In genomic region chr18:3468833-3469232, GRCh38 we compare ENCODE assay signal across 27 cellular contexts. TPM values are rescaled to one million over a fixed set of nuclear protein-coding genes. Genes with fewer than 3 reads are reported as not detected.
DNase-seq lines count a peak whose midpoint lies in the region; ATAC-seq, FAIRE-seq and TF ChIP-seq lines count a peak whose summit lies in the region.
"Had no signal": no experiment of that assay in that cellular context is flagged by ENCODE, and none has a peak within 500 bp of the region (broad histone marks: within the 10 kb centered on the region; RNA-seq: fewer than 3 reads in every experiment).

No MANE protein-coding gene starts in this region.

- TF ChIP-seq RAD21 in HepG2 (CRISPR knock-in tag; IDR thresholded peaks at IDR 0.05) = no peak

- peak; percentile 38 for DNase-seq in GDM1 (lab: John Stamatoyannopoulos, UW)
- DNase-seq in NCI-H2196 treated with DMSO at 0.1 percent for 48 hours (lab: John Stamatoyannopoulos, UW; ENCODE audit: unreplicated experiment) = peak; percentile 37
- DNase-seq in astrocyte (ENCODE audit: low read depth) = no peak
- no peak for DNase-seq in HepG2 (ENCODE audit: low spot score)
- DNase-seq in central memory CD4-positive, alpha-beta T cell = no peak
- DNase-seq in progenitor cell of endocrine pancreas (ENCODE audit: low spot score, unreplicated experiment) = no peak
- no peak for DNase-seq in osteoblast (ENCODE audit: insufficient read length, low spot score, missing footprints)
- DNase-seq: activated CD4-positive, alpha-beta T cell treated with anti-CD3 and anti-CD28 coated beads for 1 hour; activated naive CD4-positive, alpha-beta T cell treated with anti-CD3 and anti-CD28 coated beads, Interleukin-2, amount 10 ng/mL, durations not matched to agents 7 days and 5 days; activated T-cell treated with anti-CD3 and anti-CD28 coated beads, Interleukin-2, amount 50 U/mL, for 48 hours; anterior cingulate cortex; caudate nucleus; HCEC 1CT; hippocampal formation; KG1; NCI-H1092 treated with DMSO at 0.1 percent for 48 hours; NCI-H2081; NCI-H510A; nucleus accumbens; SK-N-SH; spleen; stimulated activated CD4-positive, alpha-beta T cell treated with anti-CD3 and anti-CD28 coated beads, Interleukin-4, amount 100 ng/mL, for 24 hours; stimulated activated naive CD4-positive, alpha-beta T cell treated with Interleukin-2 at 50 U/mL for 16 hours; tibial artery had no signal

- intact Hi-C loops in HepG2 (cut with micrococcal nuclease; ENCODE audit: unreplicated experiment) = no loop called here

- TF ChIP-seq EP300 in HepG2 (IDR thresholded peaks at IDR 0.05; ENCODE audit: low read depth in 2 of 2, low read length in 2 of 2) (no peak), HepG2 (CRISPR knock-in tag; IDR thresholded peaks at IDR 0.05; ENCODE audit: borderline replicate concordance) (no peak)

- H3K4me3 ChIP-seq in astrocyte (ENCODE audit: insufficient read depth, low read depth, low read length) (no peak overlapping the region), HepG2 (replicated peaks in 1 of 3; ENCODE audit: insufficient read depth in 1 of 3, low read depth in 2 of 3, low read length in 3 of 3) (no peak overlapping the region), osteoblast (ENCODE audit: insufficient read depth, low read length) (no peak overlapping the region)
- H3K4me3 ChIP-seq: spleen, tibial artery had no signal

- FAIRE-seq in astrocyte (lab: Jason Lieb, UNC) (no peak), HepG2 (lab: Jason Lieb, UNC) (no peak)
- FAIRE-seq: islet of Langerhans had no signal

- H3K36me3 ChIP-seq in astrocyte (ENCODE audit: insufficient read depth, low read length) (no peaks in the 10 kb centered on the region), HepG2 (replicated peaks in 1 of 2; ENCODE audit: control insufficient read depth in 1 of 2, insufficient read depth in 2 of 2, low read length in 2 of 2) (no peaks in the 10 kb centered on the region), osteoblast (ENCODE audit: insufficient read depth, low read length) (no peaks in the 10 kb centered on the region)
- H3K36me3 ChIP-seq: spleen, tibial artery had no signal

- H3K4me2 ChIP-seq in astrocyte (ENCODE audit: low read length) (no peak overlapping the region), HepG2 (ENCODE audit: low read depth, low read length) (no peak overlapping the region), osteoblast (ENCODE audit: insufficient read depth, low read length) (no peak overlapping the region)
- H3K4me2 ChIP-seq: SK-N-SH had no signal

- H3K27me3 Mint-ChIP-seq in astrocyte (ENCODE audit: low read depth, unreplicated experiment) = no peaks in the 10 kb centered on the region
- H3K27me3 Mint-ChIP-seq in progenitor cell of endocrine pancreas = no peaks in the 10 kb centered on the region
- H3K27me3 Mint-ChIP-seq: activated naive CD4-positive, alpha-beta T cell treated with anti-CD3 and anti-CD28 coated beads, Interleukin-2, amount 10 ng/mL, durations not matched to agents 7 days and 5 days had no signal

- H3K27ac ChIP-seq in astrocyte (ENCODE audit: low read depth, low read length) = no peak overlapping the region
- H3K27ac ChIP-seq in HepG2 (ENCODE audit: extremely low read length, insufficient read depth, low read length) = no peak overlapping the region
- H3K27ac ChIP-seq in osteoblast (ENCODE audit: low read depth, low read length) = no peak overlapping the region
- H3K27ac ChIP-seq: spleen, tibial artery had no signal

- H3K4me3 Mint-ChIP-seq in astrocyte (ENCODE audit: unreplicated experiment) (no peak overlapping the region), progenitor cell of endocrine pancreas (ENCODE audit: low read depth) (no peak overlapping the region)
- H3K4me3 Mint-ChIP-seq: activated naive CD4-positive, alpha-beta T cell treated with anti-CD3 and anti-CD28 coated beads, Interleukin-2, amount 10 ng/mL, durations not matched to agents 7 days and 5 days; CD14-positive monocyte had no signal

- no TSS peak for BruUV-seq in HepG2 (replicated peaks; lab: Mats Ljungman, UMichigan)

- peaks cover 4% of the 10 kb centered on the region for H3K9me3 Mint-ChIP-seq in astrocyte (ENCODE audit: unreplicated experiment)
- H3K9me3 Mint-ChIP-seq in progenitor cell of endocrine pancreas (ENCODE audit: low read depth) = no peaks in the 10 kb centered on the region
- H3K9me3 Mint-ChIP-seq: activated naive CD4-positive, alpha-beta T cell treated with anti-CD3 and anti-CD28 coated beads, Interleukin-2, amount 10 ng/mL, durations not matched to agents 7 days and 5 days; CD14-positive monocyte had no signal

- CTCF ChIA-PET in HepG2 (lab: Yijun Ruan, JAX; ENCODE audit: low intra/inter-chr PET ratio, low total read pairs) = no interaction called here

- POLR2A ChIA-PET in HepG2 (lab: Yijun Ruan, JAX) = no interaction called here

- no peaks in the 10 kb centered on the region for H3K9me3 ChIP-seq in astrocyte (ENCODE audit: insufficient read depth, low read depth, low read length)
- H3K9me3 ChIP-seq in HepG2 (ENCODE audit: low read length) = no peaks in the 10 kb centered on the region
- no peaks in the 10 kb centered on the region for H3K9me3 ChIP-seq in osteoblast (ENCODE audit: low read depth, low read length)
- H3K9me3 ChIP-seq: SK-N-SH, spleen, tibial artery had no signal

- H3K4me1 Mint-ChIP-seq in astrocyte (ENCODE audit: low read depth, unreplicated experiment) = peaks cover 22% of the 10 kb centered on the region
- peaks cover 2% of the 10 kb centered on the region for H3K4me1 Mint-ChIP-seq in progenitor cell of endocrine pancreas (ENCODE audit: low read depth)

- H4K20me1 ChIP-seq in astrocyte (ENCODE audit: insufficient read depth, low read length) (no peaks in the 10 kb centered on the region), HepG2 (ENCODE audit: insufficient read depth, low read length) (no peaks in the 10 kb centered on the region), osteoblast (ENCODE audit: insufficient read depth, low read length) (no peaks in the 10 kb centered on the region)

- H3K4me1 ChIP-seq in astrocyte (ENCODE audit: insufficient read depth, low read length) = peaks cover 15% of the 10 kb centered on the region
- peaks cover 24% of the 10 kb centered on the region for H3K4me1 ChIP-seq in HepG2 (ENCODE audit: insufficient read depth, low read length)
- H3K4me1 ChIP-seq in osteoblast (ENCODE audit: insufficient read depth, low read length) = peaks cover 14% of the 10 kb centered on the region
- H3K4me1 ChIP-seq: tibial artery had no signal

- H3K36me3 Mint-ChIP-seq in astrocyte (ENCODE audit: low read depth, unreplicated experiment) = peaks cover 7% of the 10 kb centered on the region
- H3K36me3 Mint-ChIP-seq in progenitor cell of endocrine pancreas (ENCODE audit: insufficient read depth) = no peaks in the 10 kb centered on the region
- H3K36me3 Mint-ChIP-seq: activated naive CD4-positive, alpha-beta T cell treated with anti-CD3 and anti-CD28 coated beads, Interleukin-2, amount 10 ng/mL, durations not matched to agents 7 days and 5 days; CD14-positive monocyte had no signal

- TF ChIP-seq CTCF in astrocyte (IDR thresholded peaks at IDR 0.05; ENCODE audit: insufficient read depth, low read depth, low read length) (no peak), HepG2 (CRISPR knock-in tag; IDR thresholded peaks at IDR 0.05) (no peak), progenitor cell of endocrine pancreas (IDR thresholded peaks at IDR 0.05; ENCODE audit: unreplicated experiment) (no peak), osteoblast (IDR thresholded peaks at IDR 0.05; ENCODE audit: extremely low read depth, low read depth, low read length) (no peak)

- ATAC-seq in HepG2 (no peak), GM18907 (IDR thresholded peaks at IDR 0.05; ENCODE audit: unreplicated experiment) (no peak)

- H3K79me2 ChIP-seq in astrocyte (ENCODE audit: insufficient read depth, low read length) = no peaks in the 10 kb centered on the region
- H3K79me2 ChIP-seq in HepG2 (ENCODE audit: insufficient read depth, low read length) = no peaks in the 10 kb centered on the region
- H3K79me2 ChIP-seq in osteoblast (ENCODE audit: insufficient read depth, low read length) = no peaks in the 10 kb centered on the region

- H3K27ac Mint-ChIP-seq in astrocyte (ENCODE audit: unreplicated experiment) (peak overlapping the region; percentile 77), progenitor cell of endocrine pancreas (no peak overlapping the region)
- H3K27ac Mint-ChIP-seq: activated naive CD4-positive, alpha-beta T cell treated with anti-CD3 and anti-CD28 coated beads, Interleukin-2, amount 10 ng/mL, durations not matched to agents 7 days and 5 days; CD14-positive monocyte had no signal

- H2AFZ ChIP-seq in astrocyte (ENCODE audit: low read depth, low read length) (no peak overlapping the region), HepG2 (ENCODE audit: low read length) (no peak overlapping the region), osteoblast (ENCODE audit: low read length) (no peak overlapping the region)

- no peak overlapping the region for H3K9ac ChIP-seq in astrocyte (ENCODE audit: low read length)
- H3K9ac ChIP-seq in HepG2 (ENCODE audit: insufficient read depth, low read depth, low read length) = no peak overlapping the region
- H3K9ac ChIP-seq: SK-N-SH had no signal

- TF ChIP-seq POLR2A in HepG2 (IDR thresholded peaks at IDR 0.05; ENCODE audit: insufficient read depth in 1 of 2, low read depth in 2 of 2, low read length in 2 of 2) = no peak

- H3K27me3 ChIP-seq in astrocyte (ENCODE audit: insufficient read depth, low read length) (no peaks in the 10 kb centered on the region), HepG2 (ENCODE audit: control insufficient read depth in 1 of 2, insufficient read depth in 2 of 2, low read length in 2 of 2) (no peaks in the 10 kb centered on the region), osteoblast (ENCODE audit: insufficient read depth, low read length) (no peaks in the 10 kb centered on the region)
- H3K27me3 ChIP-seq: spleen, tibial artery had no signal

- 83% methylated on average over 8 of the region's 8 CpGs for WGBS in HepG2 (ENCODE audit: low lambda C conversion rate)

- in situ Hi-C loops in HepG2 (cut with HindIII; ENCODE audit: extremely low pct_ligation_motif_present, low pct_unique_long_range_greater_than_20kb) = loop anchor here (25.0 kb wide), 1 partner anchor 407 kb away; no protein-coding TSS in a partner anchor

RNA-seq across cellular contexts. Expression of gene TGIF1, which starts 18.9 kb away (rescaled TPM):
- 110 and 128 TPM in 2 replicates for total RNA-seq in astrocyte
- total RNA-seq in HepG2 (2016; rRNA removed; fragmentation: Illumina TruSeq; extraction: Trizol) = 44.0 and 50.0 TPM in 2 replicates
- 15.3 and 17.9 TPM in 2 replicates for total RNA-seq in HepG2 (2016; cell fraction: cytosol; rRNA removed; fragmentation: Illumina TruSeq; extraction: Trizol; ENCODE audit: low read depth)
- 39.7 and 48.5 TPM in 2 replicates for total RNA-seq in HepG2 (2016; cell fraction: insoluble cytoplasmic fraction; rRNA removed; fragmentation: Illumina TruSeq; extraction: Trizol)
- total RNA-seq in HepG2 (2016; cell fraction: membrane; rRNA removed; fragmentation: Illumina TruSeq; extraction: Trizol) = 31.9 and 33.8 TPM in 2 replicates
- 48.5 and 49.4 TPM in 2 replicates for total RNA-seq in HepG2 (2016; cell fraction: nucleus; rRNA removed; fragmentation: Illumina TruSeq; extraction: Trizol)
- polyA plus RNA-seq in HepG2 (2011; rRNA removed) = 76.1 and 76.3 TPM in 2 replicates
- polyA plus RNA-seq in HepG2 (2011; cell fraction: cytosol; rRNA removed) = 82.7 and 83.0 TPM in 2 replicates
- polyA plus RNA-seq in HepG2 (2011; cell fraction: nucleus; rRNA removed) = 170 and 172 TPM in 2 replicates
- 35.4 and 51.3 TPM in 2 replicates for polyA plus RNA-seq in HepG2 (2012)
- 8.5 and 8.6 TPM in 2 replicates for polyA plus RNA-seq in HepG2 (2016; cell fraction: cytosol; fragmentation: Illumina TruSeq; extraction: Trizol; ENCODE audit: low read depth)
- polyA plus RNA-seq in HepG2 (2016; cell fraction: insoluble cytoplasmic fraction; fragmentation: Illumina TruSeq; extraction: Trizol; ENCODE audit: low read depth) = 37.9 and 44.1 TPM in 2 replicates
- polyA plus RNA-seq in HepG2 (2016; cell fraction: membrane; fragmentation: Illumina TruSeq; extraction: Trizol; ENCODE audit: low read depth) = 16.3 and 18.7 TPM in 2 replicates
- 82.0 and 82.8 TPM in 2 replicates for polyA plus RNA-seq in HepG2 (2016; cell fraction: nucleus; fragmentation: Illumina TruSeq; extraction: Trizol; ENCODE audit: insufficient read depth, low read depth)
- 89.5 and 113 TPM in 2 replicates for polyA minus RNA-seq in HepG2 (2011; rRNA and poly(A)+ RNA removed; ENCODE audit: low replicate concordance)
- polyA minus RNA-seq in HepG2 (2011; cell fraction: cytosol; rRNA and poly(A)+ RNA removed) = 43.2 and 45.1 TPM in 2 replicates
- polyA minus RNA-seq in HepG2 (2011; cell fraction: nucleus; rRNA and poly(A)+ RNA removed) = 66.8 and 68.0 TPM in 2 replicates
- 111 and 112 TPM in 2 replicates for total RNA-seq in progenitor cell of endocrine pancreas
- 126 and 150 TPM in 2 replicates for total RNA-seq in osteoblast

Comparison
In these comparisons a context has a peak if more than half of its experiments do, and no peak if none do; other contexts are left out.
1. DNase-seq: peak in GDM1 (single experiment) and NCI-H2196 treated with DMSO at 0.1 percent for 48 hours (single experiment); none in astrocyte (single experiment), HepG2 (single experiment), central memory CD4-positive, alpha-beta T cell (single experiment), progenitor cell of endocrine pancreas (single experiment) and osteoblast (single experiment).